In the genomic region with DNA sequence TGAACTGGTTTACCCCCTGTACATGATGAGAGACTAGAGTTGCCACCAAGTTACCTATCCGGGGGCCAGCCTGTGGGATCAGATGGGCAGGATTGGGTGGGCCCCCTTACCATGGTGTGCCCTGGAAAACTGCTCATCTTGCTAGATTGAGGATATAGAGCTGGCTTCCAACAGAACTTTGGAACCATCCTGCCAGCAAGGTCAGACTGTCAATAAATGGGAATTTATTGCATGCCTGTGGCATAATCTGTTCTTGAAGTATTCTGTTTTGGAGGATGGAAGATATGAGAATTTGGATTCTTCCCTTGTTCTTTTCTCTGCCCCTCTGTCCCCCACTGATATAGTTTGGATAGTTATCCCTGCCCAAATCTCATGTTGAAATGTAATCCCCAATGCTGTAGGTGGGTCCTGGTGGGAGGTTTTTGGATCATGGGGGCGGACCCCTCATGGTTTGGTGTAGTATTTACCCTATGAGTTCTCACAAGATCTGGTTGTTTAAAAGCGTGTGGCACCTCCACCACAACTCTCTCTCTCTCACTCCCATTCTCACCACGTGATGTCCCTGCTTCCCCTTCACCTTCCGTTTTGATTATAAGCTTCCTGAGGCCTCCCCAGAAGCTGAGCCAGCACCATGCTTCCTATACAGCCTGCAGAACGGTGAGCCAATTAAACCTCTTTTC, we compare ENCODE assay signal across 2 cellular contexts.
TF ChIP-seq lines count a peak whose summit lies in the region.

No MANE protein-coding gene starts in this region.

TF ChIP-seq in HepG2, 621 proteins besides CTCF, POLR2A, EP300 and RAD21 (continues in another document):
- TF ChIP-seq RXRB (CRISPR knock-in tag; IDR thresholded peaks at IDR 0.05; ENCODE audit: borderline replicate concordance) = peak; percentile 22; the same call in 1 of the 2 replicates
- no peak for TF ChIP-seq ATRX (CRISPR knock-in tag; IDR thresholded peaks at IDR 0.05; ENCODE audit: borderline replicate concordance)
- TF ChIP-seq, protein P1, sequence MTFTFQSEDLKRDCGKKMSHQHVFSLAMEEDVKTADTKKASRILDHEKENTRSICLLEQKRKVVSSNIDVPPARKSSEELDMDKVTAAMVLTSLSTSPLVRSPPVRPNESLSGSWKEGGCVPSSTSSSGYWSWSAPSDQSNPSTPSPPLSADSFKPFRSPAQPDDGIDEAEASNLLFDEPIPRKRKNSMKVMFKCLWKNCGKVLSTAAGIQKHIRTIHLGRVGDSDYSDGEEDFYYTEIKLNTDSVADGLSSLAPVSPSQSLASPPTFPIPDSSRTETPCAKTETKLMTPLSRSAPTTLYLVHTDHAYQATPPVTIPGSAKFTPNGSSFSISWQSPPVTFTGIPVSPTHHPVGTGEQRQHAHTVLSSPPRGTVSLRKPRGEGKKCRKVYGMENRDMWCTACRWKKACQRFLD (CRISPR knock-in tag; IDR thresholded peaks at IDR 0.05; ENCODE audit: borderline replicate concordance) = no peak
- TF ChIP-seq FOXO1 (CRISPR knock-in tag; IDR thresholded peaks at IDR 0.05) = no peak
- no peak for TF ChIP-seq ZNF333 (CRISPR knock-in tag; IDR thresholded peaks at IDR 0.05; ENCODE audit: borderline replicate concordance)
- TF ChIP-seq CHCHD3 (CRISPR knock-in tag; IDR thresholded peaks at IDR 0.05) = 0 out of 2 replicates have a peak, but pooled peaks have one; percentile 41
- TF ChIP-seq ZNF605 (CRISPR knock-in tag; IDR thresholded peaks at IDR 0.05) = peak; percentile 66; the same call in 1 of the 2 replicates
- TF ChIP-seq, protein P2, sequence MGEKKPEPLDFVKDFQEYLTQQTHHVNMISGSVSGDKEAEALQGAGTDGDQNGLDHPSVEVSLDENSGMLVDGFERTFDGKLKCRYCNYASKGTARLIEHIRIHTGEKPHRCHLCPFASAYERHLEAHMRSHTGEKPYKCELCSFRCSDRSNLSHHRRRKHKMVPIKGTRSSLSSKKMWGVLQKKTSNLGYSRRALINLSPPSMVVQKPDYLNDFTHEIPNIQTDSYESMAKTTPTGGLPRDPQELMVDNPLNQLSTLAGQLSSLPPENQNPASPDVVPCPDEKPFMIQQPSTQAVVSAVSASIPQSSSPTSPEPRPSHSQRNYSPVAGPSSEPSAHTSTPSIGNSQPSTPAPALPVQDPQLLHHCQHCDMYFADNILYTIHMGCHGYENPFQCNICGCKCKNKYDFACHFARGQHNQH (CRISPR knock-in tag; IDR thresholded peaks at IDR 0.05) = peak; percentile 29; the same call in 1 of the 2 replicates
- TF ChIP-seq, protein P3, sequence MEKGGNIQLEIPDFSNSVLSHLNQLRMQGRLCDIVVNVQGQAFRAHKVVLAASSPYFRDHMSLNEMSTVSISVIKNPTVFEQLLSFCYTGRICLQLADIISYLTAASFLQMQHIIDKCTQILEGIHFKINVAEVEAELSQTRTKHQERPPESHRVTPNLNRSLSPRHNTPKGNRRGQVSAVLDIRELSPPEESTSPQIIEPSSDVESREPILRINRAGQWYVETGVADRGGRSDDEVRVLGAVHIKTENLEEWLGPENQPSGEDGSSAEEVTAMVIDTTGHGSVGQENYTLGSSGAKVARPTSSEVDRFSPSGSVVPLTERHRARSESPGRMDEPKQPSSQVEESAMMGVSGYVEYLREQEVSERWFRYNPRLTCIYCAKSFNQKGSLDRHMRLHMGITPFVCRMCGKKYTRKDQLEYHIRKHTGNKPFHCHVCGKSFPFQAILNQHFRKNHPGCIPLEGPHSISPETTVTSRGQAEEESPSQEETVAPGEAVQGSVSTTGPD (CRISPR knock-in tag; IDR thresholded peaks at IDR 0.05) = no peak
- TF ChIP-seq SALL1 (CRISPR knock-in tag; IDR thresholded peaks at IDR 0.05) = peak; percentile 39; the same call in 1 of the 2 replicates
- TF ChIP-seq, protein P4, sequence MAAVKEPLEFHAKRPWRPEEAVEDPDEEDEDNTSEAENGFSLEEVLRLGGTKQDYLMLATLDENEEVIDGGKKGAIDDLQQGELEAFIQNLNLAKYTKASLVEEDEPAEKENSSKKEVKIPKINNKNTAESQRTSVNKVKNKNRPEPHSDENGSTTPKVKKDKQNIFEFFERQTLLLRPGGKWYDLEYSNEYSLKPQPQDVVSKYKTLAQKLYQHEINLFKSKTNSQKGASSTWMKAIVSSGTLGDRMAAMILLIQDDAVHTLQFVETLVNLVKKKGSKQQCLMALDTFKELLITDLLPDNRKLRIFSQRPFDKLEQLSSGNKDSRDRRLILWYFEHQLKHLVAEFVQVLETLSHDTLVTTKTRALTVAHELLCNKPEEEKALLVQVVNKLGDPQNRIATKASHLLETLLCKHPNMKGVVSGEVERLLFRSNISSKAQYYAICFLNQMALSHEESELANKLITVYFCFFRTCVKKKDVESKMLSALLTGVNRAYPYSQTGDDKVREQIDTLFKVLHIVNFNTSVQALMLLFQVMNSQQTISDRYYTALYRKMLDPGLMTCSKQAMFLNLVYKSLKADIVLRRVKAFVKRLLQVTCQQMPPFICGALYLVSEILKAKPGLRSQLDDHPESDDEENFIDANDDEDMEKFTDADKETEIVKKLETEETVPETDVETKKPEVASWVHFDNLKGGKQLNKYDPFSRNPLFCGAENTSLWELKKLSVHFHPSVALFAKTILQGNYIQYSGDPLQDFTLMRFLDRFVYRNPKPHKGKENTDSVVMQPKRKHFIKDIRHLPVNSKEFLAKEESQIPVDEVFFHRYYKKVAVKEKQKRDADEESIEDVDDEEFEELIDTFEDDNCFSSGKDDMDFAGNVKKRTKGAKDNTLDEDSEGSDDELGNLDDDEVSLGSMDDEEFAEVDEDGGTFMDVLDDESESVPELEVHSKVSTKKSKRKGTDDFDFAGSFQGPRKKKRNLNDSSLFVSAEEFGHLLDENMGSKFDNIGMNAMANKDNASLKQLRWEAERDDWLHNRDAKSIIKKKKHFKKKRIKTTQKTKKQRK (IDR thresholded peaks at IDR 0.05; ENCODE audit: low read length) = no peak
- TF ChIP-seq ZNF766 (CRISPR knock-in tag; IDR thresholded peaks at IDR 0.05; ENCODE audit: borderline replicate concordance) = peak; percentile 42; the same call in 1 of the 2 replicates
- 0 out of 2 replicates have a peak, but pooled peaks have one; percentile 34 for TF ChIP-seq ATF7-NPFF (CRISPR knock-in tag; IDR thresholded peaks at IDR 0.05; ENCODE audit: low read depth)
- no peak for TF ChIP-seq RFX3 (CRISPR knock-in tag; IDR thresholded peaks at IDR 0.05)
- no peak for TF ChIP-seq ZNF773 (CRISPR knock-in tag; IDR thresholded peaks at IDR 0.05; ENCODE audit: borderline replicate concordance)
- peak; percentile 23 for TF ChIP-seq TEAD3 (CRISPR knock-in tag; optimal IDR thresholded peaks at IDR 0.05; ENCODE audit: borderline replicate concordance)

TF ChIP-seq in WTC11, 78 proteins besides CTCF, POLR2A, EP300 and RAD21:
- TF ChIP-seq, protein P5, sequence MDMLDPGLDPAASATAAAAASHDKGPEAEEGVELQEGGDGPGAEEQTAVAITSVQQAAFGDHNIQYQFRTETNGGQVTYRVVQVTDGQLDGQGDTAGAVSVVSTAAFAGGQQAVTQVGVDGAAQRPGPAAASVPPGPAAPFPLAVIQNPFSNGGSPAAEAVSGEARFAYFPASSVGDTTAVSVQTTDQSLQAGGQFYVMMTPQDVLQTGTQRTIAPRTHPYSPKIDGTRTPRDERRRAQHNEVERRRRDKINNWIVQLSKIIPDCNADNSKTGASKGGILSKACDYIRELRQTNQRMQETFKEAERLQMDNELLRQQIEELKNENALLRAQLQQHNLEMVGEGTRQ (CRISPR knock-in tag; IDR thresholded peaks at IDR 0.05) = 0 out of 2 replicates have a peak, but pooled peaks have one; percentile 13
- TF ChIP-seq, protein P6, sequence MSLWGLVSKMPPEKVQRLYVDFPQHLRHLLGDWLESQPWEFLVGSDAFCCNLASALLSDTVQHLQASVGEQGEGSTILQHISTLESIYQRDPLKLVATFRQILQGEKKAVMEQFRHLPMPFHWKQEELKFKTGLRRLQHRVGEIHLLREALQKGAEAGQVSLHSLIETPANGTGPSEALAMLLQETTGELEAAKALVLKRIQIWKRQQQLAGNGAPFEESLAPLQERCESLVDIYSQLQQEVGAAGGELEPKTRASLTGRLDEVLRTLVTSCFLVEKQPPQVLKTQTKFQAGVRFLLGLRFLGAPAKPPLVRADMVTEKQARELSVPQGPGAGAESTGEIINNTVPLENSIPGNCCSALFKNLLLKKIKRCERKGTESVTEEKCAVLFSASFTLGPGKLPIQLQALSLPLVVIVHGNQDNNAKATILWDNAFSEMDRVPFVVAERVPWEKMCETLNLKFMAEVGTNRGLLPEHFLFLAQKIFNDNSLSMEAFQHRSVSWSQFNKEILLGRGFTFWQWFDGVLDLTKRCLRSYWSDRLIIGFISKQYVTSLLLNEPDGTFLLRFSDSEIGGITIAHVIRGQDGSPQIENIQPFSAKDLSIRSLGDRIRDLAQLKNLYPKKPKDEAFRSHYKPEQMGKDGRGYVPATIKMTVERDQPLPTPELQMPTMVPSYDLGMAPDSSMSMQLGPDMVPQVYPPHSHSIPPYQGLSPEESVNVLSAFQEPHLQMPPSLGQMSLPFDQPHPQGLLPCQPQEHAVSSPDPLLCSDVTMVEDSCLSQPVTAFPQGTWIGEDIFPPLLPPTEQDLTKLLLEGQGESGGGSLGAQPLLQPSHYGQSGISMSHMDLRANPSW (CRISPR knock-in tag; conservative IDR thresholded peaks at IDR 0.05; ENCODE audit: low read depth) = no peak
TF ChIP-seq in WTC11: peak in this region for 1.
